In genomic region chr1:12142891-12143630, GRCh38 we compare ENCODE assay signal across 8 cellular contexts. TPM values are rescaled to one million over a fixed set of nuclear protein-coding genes. Genes with fewer than 3 reads are reported as not detected.
A peak's percentile ranks its signal among the peaks of the same experiment; 100 is the strongest.
DNase-seq lines count a peak whose midpoint lies in the region; ATAC-seq, FAIRE-seq and TF ChIP-seq lines count a peak whose summit lies in the region.

No MANE protein-coding gene starts in this region.

- H3K4me1 ChIP-seq in naive thymus-derived CD4-positive, alpha-beta T cell (ENCODE audit: control insufficient read depth in 2 of 2, insufficient read depth in 2 of 2, low read length in 2 of 2): peaks cover 24 to 37% of the 10 kb centered on the region in 2 donors

- DNase-seq in Ammon's horn (ENCODE audit: low spot score) (peak; percentile 50), Kasumi-1 (lab: John Stamatoyannopoulos, UW) (peak; percentile 33 to 44), bronchial epithelial cell (ENCODE audit: low read depth) (no peak), AG08395 (ENCODE audit: low spot score) (no peak), urothelium cell line (ENCODE audit: low spot score) (no peak), NCI-H1048 (lab: John Stamatoyannopoulos, UW) (no peak), cerebellar cortex (ENCODE audit: low spot score) (no peak)
- no peak for DNase-seq in naive thymus-derived CD4-positive, alpha-beta T cell

- peaks cover 19% of the 10 kb centered on the region for H3K27me3 ChIP-seq in bronchial epithelial cell (ENCODE audit: control insufficient read depth, insufficient read depth, low read length)
- no peaks in the 10 kb centered on the region for H3K27me3 ChIP-seq in naive thymus-derived CD4-positive, alpha-beta T cell (ENCODE audit: control insufficient read depth in 2 of 2, insufficient read depth in 2 of 2, low read length in 2 of 2)

- no peaks in the 10 kb centered on the region for H3K9me3 ChIP-seq in naive thymus-derived CD4-positive, alpha-beta T cell (ENCODE audit: control insufficient read depth in 2 of 3, low read length in 3 of 3)

- peaks cover 37 to 54% (median 46%) of the 10 kb centered on the region in 7 donors for H3K4me1 Mint-ChIP-seq in naive thymus-derived CD4-positive, alpha-beta T cell

- H3K27ac Mint-ChIP-seq in naive thymus-derived CD4-positive, alpha-beta T cell: peak overlapping the region; percentile 76 to 94 (median 92)

- H3K27ac ChIP-seq in naive thymus-derived CD4-positive, alpha-beta T cell (ENCODE audit: low read depth, low read length): no peak overlapping the region

- peaks cover 0 to 1% (median 0%) of the 10 kb centered on the region in 11 donors for H3K9me3 Mint-ChIP-seq in naive thymus-derived CD4-positive, alpha-beta T cell

- FAIRE-seq in bronchial epithelial cell (lab: Jason Lieb, UNC): peak; percentile 23
- FAIRE-seq in urothelium cell line (lab: Jason Lieb, UNC): no peak

- H3K36me3 ChIP-seq in bronchial epithelial cell (ENCODE audit: control insufficient read depth, insufficient read depth, low read length): no peaks in the 10 kb centered on the region
- H3K36me3 ChIP-seq in naive thymus-derived CD4-positive, alpha-beta T cell (ENCODE audit: control insufficient read depth in 2 of 3, insufficient read depth in 3 of 3, low read length in 3 of 3): no peaks in the 10 kb centered on the region

- TF ChIP-seq CTCF in bronchial epithelial cell (IDR thresholded peaks at IDR 0.05; ENCODE audit: insufficient read depth, low read length, severe bottlenecking): no peak

- intact Hi-C loops in naive thymus-derived CD4-positive, alpha-beta T cell (cut with micrococcal nuclease): no loop called here

- H3K36me3 Mint-ChIP-seq in naive thymus-derived CD4-positive, alpha-beta T cell: peaks cover 0 to 9% (median 0%) of the 10 kb centered on the region in 5 donors

- no peaks in the 10 kb centered on the region for H3K27me3 Mint-ChIP-seq in naive thymus-derived CD4-positive, alpha-beta T cell

- peak overlapping the region in 8 of 10 donors; percentile 1 to 69 (median 52) for H3K4me3 Mint-ChIP-seq in naive thymus-derived CD4-positive, alpha-beta T cell

- POLR2A ChIA-PET in naive thymus-derived CD4-positive, alpha-beta T cell (lab: Charles Lee): interaction anchor here (0.7 to 6.7 kb wide), 6 partner anchors 8 to 53 kb away, joined by 3 to 57 read pairs (median 4); no protein-coding TSS in a partner anchor

- CTCF ChIA-PET in naive thymus-derived CD4-positive, alpha-beta T cell (lab: Charles Lee): interaction anchor here (0.9 to 1.7 kb wide), 3 partner anchors 18 to 32 kb away, joined by 3 to 5 read pairs (median 4); no protein-coding TSS in a partner anchor

- peak; percentile 66 for ATAC-seq in naive thymus-derived CD4-positive, alpha-beta T cell

- no peak overlapping the region for H3K4me3 ChIP-seq in bronchial epithelial cell (ENCODE audit: low read depth, low read length)
- no peak overlapping the region for H3K4me3 ChIP-seq in naive thymus-derived CD4-positive, alpha-beta T cell (ENCODE audit: low read length)

RNA-seq across cellular contexts. Expression of gene TNFRSF1B, which starts 23.7 kb away (rescaled TPM):
- under 0.01 TPM in 2 replicates for total RNA-seq in bronchial epithelial cell
- 100 to 1,000 TPM in 2 of 5 experiments, 10 to 100 TPM in 3; 38.6 to 278 (median 60.3) TPM for total RNA-seq in naive thymus-derived CD4-positive, alpha-beta T cell
- 10 to 100 TPM; 30.1 to 48.2 TPM for polyA plus RNA-seq in naive thymus-derived CD4-positive, alpha-beta T cell

Comparison
In these comparisons a context has a peak if more than half of its experiments do, and no peak if none do; other contexts are left out.
1. DNase-seq: peak in Ammon's horn (single experiment) and Kasumi-1 (2 of 2); none in bronchial epithelial cell (single experiment), naive thymus-derived CD4-positive, alpha-beta T cell (0 of 9), AG08395 (single experiment), urothelium cell line (single experiment), NCI-H1048 (single experiment) and cerebellar cortex (single experiment).
2. RNA of gene TNFRSF1B, which starts 23.7 kb away (total RNA-seq): 38.6 to 278 TPM in naive thymus-derived CD4-positive, alpha-beta T cell; under 0.01 TPM in bronchial epithelial cell; every median in the first group is over 10 times any median in the second.